ENCODE assay signal across 31 cellular contexts in the genomic region with DNA sequence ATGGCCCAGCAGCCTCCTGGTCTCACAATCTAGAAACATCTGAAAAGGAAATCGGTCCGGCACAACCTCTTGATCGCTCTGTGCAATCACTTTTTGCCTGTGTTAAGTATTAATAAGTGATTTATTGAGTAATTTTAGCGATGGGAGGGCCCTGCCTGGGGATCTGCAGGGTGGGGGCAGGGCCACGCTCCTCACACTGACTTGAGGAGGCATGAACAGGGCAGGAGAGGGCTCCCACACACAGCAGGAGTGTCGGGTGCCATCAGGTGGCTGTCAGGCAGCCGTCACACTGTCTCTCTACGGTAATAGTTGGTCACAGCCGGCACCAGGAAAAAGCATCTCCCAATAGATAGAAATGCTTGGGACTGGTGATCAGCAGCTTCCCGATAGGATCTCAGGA.
"Had no signal": no experiment of that assay in that cellular context is flagged by ENCODE, and none has a peak within 500 bp of the region (broad histone marks: within the 10 kb centered on the region; RNA-seq: fewer than 3 reads in every experiment).

No MANE protein-coding gene starts in this region.

- DNase-seq: dermis blood vessel endothelial cell; effector memory CD8-positive, alpha-beta T cell; erythroblast; esophagus squamous epithelium; foreskin melanocyte; glutamatergic neuron; heart right ventricle; hippocampal formation; left cardiac atrium; left ventricle myocardium superior; mesenchymal stem cell; naive B cell; nucleus accumbens; pancreas; retina; stimulated activated CD4-positive, alpha-beta T cell treated with anti-CD3 and anti-CD28 coated beads, Interleukin-2, amount 100 ng/mL, for 24 hours; stimulated activated CD4-positive, alpha-beta T cell treated with anti-CD3 and anti-CD28 coated beads, Interleukin-4, amount 100 ng/mL, for 24 hours; stimulated activated naive CD4-positive, alpha-beta T cell treated with Interleukin-2 at 50 U/mL for 16 hours; stomach; thyroid gland; trophoblast cell had no signal

- FAIRE-seq: endometrium, islet of Langerhans, pancreas had no signal

- H3K36me3 ChIP-seq: esophagus squamous epithelium, heart right ventricle, pancreas, stomach, thyroid gland had no signal

- H3K27ac Mint-ChIP-seq: effector memory CD8-positive, alpha-beta T cell; mesothelial cell of epicardium; natural killer cell treated with Interleukin-12 subunit alpha and Interleukin-12 subunit beta and Interleukin-15 and Interleukin-18, amount 100 ng/mL, for 72 hours; stimulated activated effector memory CD8-positive, alpha-beta T cell treated with anti-CD3 and anti-CD28 coated beads, Interleukin-12 subunit alpha, Interleukin-12 subunit beta, amount 100 ng/mL, for 72 hours had no signal

- H3K9me3 Mint-ChIP-seq: effector memory CD8-positive, alpha-beta T cell; mesothelial cell of epicardium; natural killer cell treated with Interleukin-12 subunit alpha and Interleukin-12 subunit beta and Interleukin-15 and Interleukin-18, amount 100 ng/mL, for 72 hours; stimulated activated effector memory CD8-positive, alpha-beta T cell treated with anti-CD3 and anti-CD28 coated beads, Interleukin-12 subunit alpha, Interleukin-12 subunit beta, amount 100 ng/mL, for 72 hours had no signal

- H3K4me3 Mint-ChIP-seq: effector memory CD8-positive, alpha-beta T cell; mesothelial cell of epicardium; natural killer cell treated with Interleukin-12 subunit alpha and Interleukin-12 subunit beta and Interleukin-15 and Interleukin-18, amount 100 ng/mL, for 72 hours; neural crest cell; stimulated activated effector memory CD8-positive, alpha-beta T cell treated with anti-CD3 and anti-CD28 coated beads, Interleukin-12 subunit alpha, Interleukin-12 subunit beta, amount 100 ng/mL, for 72 hours had no signal

- ATAC-seq: effector memory CD8-positive, alpha-beta T cell; heart right ventricle; left cardiac atrium; left ventricle myocardium superior; mucosa of descending colon; pancreas; sciatic nerve; stimulated activated effector memory CD8-positive, alpha-beta T cell treated with anti-CD3 and anti-CD28 coated beads, Interleukin-12 subunit alpha, Interleukin-12 subunit beta, amount 100 ng/mL, for 72 hours had no signal

- H3K36me3 Mint-ChIP-seq: mesothelial cell of epicardium; naive B cell; natural killer cell treated with Interleukin-12 subunit alpha and Interleukin-12 subunit beta and Interleukin-15 and Interleukin-18, amount 100 ng/mL, for 72 hours; stimulated activated effector memory CD8-positive, alpha-beta T cell treated with anti-CD3 and anti-CD28 coated beads, Interleukin-12 subunit alpha, Interleukin-12 subunit beta, amount 100 ng/mL, for 72 hours had no signal

- H3K4me3 ChIP-seq: coronary artery, esophagus squamous epithelium, heart right ventricle, lung, mucosa of descending colon, pancreas, stomach, thyroid gland had no signal

- H3K27me3 ChIP-seq: thyroid gland had no signal

- H3K27ac ChIP-seq: coronary artery, esophagus squamous epithelium, heart right ventricle, pancreas, stomach, thyroid gland had no signal

- H3K4me1 Mint-ChIP-seq: mesothelial cell of epicardium; stimulated activated effector memory CD8-positive, alpha-beta T cell treated with anti-CD3 and anti-CD28 coated beads, Interleukin-12 subunit alpha, Interleukin-12 subunit beta, amount 100 ng/mL, for 72 hours had no signal

- H3K9me3 ChIP-seq: esophagus squamous epithelium, heart right ventricle, mucosa of descending colon, pancreas, stomach, thyroid gland had no signal

- H3K4me1 ChIP-seq: heart right ventricle, pancreas, stomach, thyroid gland had no signal
